In genomic region chr12:123250471-123251383, GRCh38 we compare ENCODE assay signal across 9 cellular contexts. TPM values are rescaled to one million over a fixed set of nuclear protein-coding genes. Genes with fewer than 3 reads are reported as not detected.
DNase-seq lines count a peak whose midpoint lies in the region; ATAC-seq, FAIRE-seq and TF ChIP-seq lines count a peak whose summit lies in the region.
"Had no signal": no experiment of that assay in that cellular context is flagged by ENCODE, and none has a peak within 500 bp of the region (broad histone marks: within the 10 kb centered on the region; RNA-seq: fewer than 3 reads in every experiment).

No MANE protein-coding gene starts in this region.

- no peaks in the 10 kb centered on the region for H3K27me3 ChIP-seq in foreskin keratinocyte

- no peak for DNase-seq in activated CD4-positive, alpha-beta T cell treated with anti-CD3 and anti-CD28 coated beads, Interleukin-2, amount 10 ng/mL, durations not matched to agents 24 days and 14 days
- no peak for DNase-seq in activated CD4-positive, alpha-beta T cell treated with anti-CD3 and anti-CD28 coated beads, Interleukin-2, amount 50 U/mL, for 48 hours
- DNase-seq in NCI-H82 treated with DMSO at 0.1 percent for 48 hours (lab: John Stamatoyannopoulos, UW; ENCODE audit: unreplicated experiment), result peak; percentile 95
- peak; percentile 87 to 95 for DNase-seq in foreskin keratinocyte
- no peak for DNase-seq in stimulated activated naive CD8-positive, alpha-beta T cell treated with anti-CD3 and anti-CD28 coated beads, Interleukin-15, amount 100 ng/mL, for 72 hours
- DNase-seq in T-helper 9 cell, result no peak
- no peak for DNase-seq in GM12892 (ENCODE audit: insufficient read length)

- no peak for TF ChIP-seq CTCF in foreskin keratinocyte (conservative IDR thresholded peaks at IDR 0.05)

- no peak overlapping the region for H3K4me3 Mint-ChIP-seq in activated CD4-positive, alpha-beta T cell treated with anti-CD3 and anti-CD28 coated beads, Interleukin-2, amount 10 ng/mL, durations not matched to agents 24 days and 14 days
- H3K4me3 Mint-ChIP-seq in stimulated activated naive CD8-positive, alpha-beta T cell treated with anti-CD3 and anti-CD28 coated beads, Interleukin-15, amount 100 ng/mL, for 72 hours, result no peak overlapping the region

- FAIRE-seq in GM12892 (lab: Jason Lieb, UNC), result no peak
- FAIRE-seq: D721Med had no signal

- peaks cover 23% of the 10 kb centered on the region for H3K4me1 ChIP-seq in foreskin keratinocyte

- H3K27ac ChIP-seq in foreskin keratinocyte, result peak overlapping the region; percentile 81

- intact Hi-C loops in activated CD4-positive, alpha-beta T cell treated with anti-CD3 and anti-CD28 coated beads, Interleukin-2, amount 10 ng/mL, durations not matched to agents 24 days and 14 days (cut with micrococcal nuclease), result no loop called here

- H3K9me3 Mint-ChIP-seq in activated CD4-positive, alpha-beta T cell treated with anti-CD3 and anti-CD28 coated beads, Interleukin-2, amount 10 ng/mL, durations not matched to agents 24 days and 14 days, result no peaks in the 10 kb centered on the region
- peaks cover 0 to 11% of the 10 kb centered on the region in 2 donors for H3K9me3 Mint-ChIP-seq in stimulated activated naive CD8-positive, alpha-beta T cell treated with anti-CD3 and anti-CD28 coated beads, Interleukin-15, amount 100 ng/mL, for 72 hours

- peaks cover 45% of the 10 kb centered on the region for H3K36me3 Mint-ChIP-seq in activated CD4-positive, alpha-beta T cell treated with anti-CD3 and anti-CD28 coated beads, Interleukin-2, amount 10 ng/mL, durations not matched to agents 24 days and 14 days (ENCODE audit: low read depth)

- peaks cover 39% of the 10 kb centered on the region for H3K4me1 Mint-ChIP-seq in activated CD4-positive, alpha-beta T cell treated with anti-CD3 and anti-CD28 coated beads, Interleukin-2, amount 10 ng/mL, durations not matched to agents 24 days and 14 days
- peaks cover 73% of the 10 kb centered on the region for H3K4me1 Mint-ChIP-seq in stimulated activated naive CD8-positive, alpha-beta T cell treated with anti-CD3 and anti-CD28 coated beads, Interleukin-15, amount 100 ng/mL, for 72 hours

- H3K27ac Mint-ChIP-seq in activated CD4-positive, alpha-beta T cell treated with anti-CD3 and anti-CD28 coated beads, Interleukin-2, amount 10 ng/mL, durations not matched to agents 24 days and 14 days, result peak overlapping the region; percentile 39
- H3K27ac Mint-ChIP-seq in stimulated activated naive CD8-positive, alpha-beta T cell treated with anti-CD3 and anti-CD28 coated beads, Interleukin-15, amount 100 ng/mL, for 72 hours, result peak overlapping the region; percentile 34 to 80

- ATAC-seq in foreskin keratinocyte, result peak; percentile 80
- ATAC-seq in stimulated activated naive CD8-positive, alpha-beta T cell treated with anti-CD3 and anti-CD28 coated beads, Interleukin-15, amount 100 ng/mL, for 72 hours, result no peak
- no peak for ATAC-seq in GM18502 (IDR thresholded peaks at IDR 0.05; ENCODE audit: poor library complexity, unreplicated experiment)

- TF ChIP-seq POLR2A in GM12892 (IDR thresholded peaks at IDR 0.05; ENCODE audit: low read depth, low read length), result no peak

- no peaks in the 10 kb centered on the region for H3K27me3 Mint-ChIP-seq in activated CD4-positive, alpha-beta T cell treated with anti-CD3 and anti-CD28 coated beads, Interleukin-2, amount 10 ng/mL, durations not matched to agents 24 days and 14 days
- no peaks in the 10 kb centered on the region for H3K27me3 Mint-ChIP-seq in stimulated activated naive CD8-positive, alpha-beta T cell treated with anti-CD3 and anti-CD28 coated beads, Interleukin-15, amount 100 ng/mL, for 72 hours

RNA-seq across cellular contexts. Expression of gene MTRFR, which starts 17.5 kb away (rescaled TPM):
- 30.3 and 30.5 TPM in 2 replicates for total RNA-seq in activated CD4-positive, alpha-beta T cell treated with anti-CD3 and anti-CD28 coated beads, Interleukin-2, amount 10 ng/mL, durations not matched to agents 24 days and 14 days
- 15.8 and 17.4 TPM in 2 replicates for total RNA-seq in foreskin keratinocyte
- polyA plus RNA-seq in foreskin keratinocyte, result 14.3 and 15.8 TPM in 2 replicates
- 18.1 TPM for polyA plus RNA-seq in GM12892 (2012; ENCODE audit: missing spikeins)

RNA-seq across cellular contexts. Expression of gene MPHOSPH9, which starts 17.8 kb away (rescaled TPM):
- total RNA-seq in activated CD4-positive, alpha-beta T cell treated with anti-CD3 and anti-CD28 coated beads, Interleukin-2, amount 10 ng/mL, durations not matched to agents 24 days and 14 days, result 87.1 and 90.3 TPM in 2 replicates
- 19.8 and 25.7 TPM in 2 replicates for total RNA-seq in foreskin keratinocyte
- 4.4 and 8.7 TPM in 2 replicates for polyA plus RNA-seq in foreskin keratinocyte
- polyA plus RNA-seq in GM12892 (2012; ENCODE audit: missing spikeins), result 30.1 TPM

RNA-seq across cellular contexts. Expression of gene CDK2AP1, which starts 20.9 kb away (rescaled TPM):
- total RNA-seq in activated CD4-positive, alpha-beta T cell treated with anti-CD3 and anti-CD28 coated beads, Interleukin-2, amount 10 ng/mL, durations not matched to agents 24 days and 14 days, result 78.0 and 80.5 TPM in 2 replicates
- 210 and 224 TPM in 2 replicates for total RNA-seq in foreskin keratinocyte
- 226 and 229 TPM in 2 replicates for polyA plus RNA-seq in foreskin keratinocyte
- polyA plus RNA-seq in GM12892 (2012; ENCODE audit: missing spikeins), result 34.1 TPM

Comparison
In these comparisons a context has a peak if more than half of its experiments do, and no peak if none do; other contexts are left out.
1. DNase-seq: peak in NCI-H82 treated with DMSO at 0.1 percent for 48 hours (single experiment) and foreskin keratinocyte (2 of 2); none in activated CD4-positive, alpha-beta T cell treated with anti-CD3 and anti-CD28 coated beads, Interleukin-2, amount 10 ng/mL, durations not matched to agents 24 days and 14 days (single experiment), activated CD4-positive, alpha-beta T cell treated with anti-CD3 and anti-CD28 coated beads, Interleukin-2, amount 50 U/mL, for 48 hours (0 of 2), stimulated activated naive CD8-positive, alpha-beta T cell treated with anti-CD3 and anti-CD28 coated beads, Interleukin-15, amount 100 ng/mL, for 72 hours (0 of 2), T-helper 9 cell (single experiment) and GM12892 (single experiment).